9 cellular contexts compared by ENCODE assay signal in the genomic region with DNA sequence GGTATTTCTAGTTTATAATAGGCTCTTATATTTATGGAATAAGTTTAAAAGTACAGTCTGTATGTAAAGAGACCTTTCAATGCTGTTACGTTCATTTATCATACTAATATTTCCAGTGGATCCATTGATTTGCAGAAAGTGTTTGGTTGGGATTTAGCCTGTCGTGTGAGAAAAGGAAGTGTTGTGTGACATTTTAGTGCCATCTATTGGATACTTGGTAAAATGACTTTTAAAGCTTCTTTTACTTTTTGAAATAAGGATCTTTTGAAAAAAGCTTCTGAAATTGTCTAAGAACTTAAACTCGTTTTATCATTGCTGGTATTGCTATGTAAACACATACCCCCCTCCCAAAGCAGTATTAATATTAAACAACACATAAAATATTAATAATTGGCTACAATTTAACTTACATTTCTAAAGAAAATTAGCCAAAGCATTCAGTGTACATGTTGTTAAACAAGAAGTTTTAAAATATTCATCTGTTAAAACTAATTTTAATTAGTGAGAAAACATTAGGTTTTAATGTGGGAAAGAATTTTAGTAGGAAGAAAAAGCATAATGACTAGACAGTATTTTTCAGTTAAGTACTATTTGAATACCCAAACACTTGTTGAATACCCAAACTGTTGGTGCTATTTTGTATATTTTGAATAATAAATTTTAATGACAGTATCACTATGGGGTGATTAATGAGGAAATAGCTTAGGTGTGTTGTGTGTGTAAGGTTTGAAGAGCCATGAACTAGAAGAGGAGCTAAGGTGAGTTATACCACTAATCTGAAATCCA. TPM values are rescaled to one million over a fixed set of nuclear protein-coding genes. Genes with fewer than 3 reads are reported as not detected.
DNase-seq lines count a peak whose midpoint lies in the region; ATAC-seq, FAIRE-seq and TF ChIP-seq lines count a peak whose summit lies in the region.
"Had no signal": no experiment of that assay in that cellular context is flagged by ENCODE, and none has a peak within 500 bp of the region (broad histone marks: within the 10 kb centered on the region; RNA-seq: fewer than 3 reads in every experiment).

No MANE protein-coding gene starts in this region.

- peak; percentile 90 for FAIRE-seq in TTC549 (lab: Jason Lieb, UNC)

- peak; percentile 29 for ATAC-seq in CD8-positive, alpha-beta T cell
- no peak for ATAC-seq in GM19397 (IDR thresholded peaks at IDR 0.05; ENCODE audit: unreplicated experiment)

- H3K4me1 Mint-ChIP-seq in CD8-positive, alpha-beta T cell (ENCODE audit: low read depth), result peaks cover 27% of the 10 kb centered on the region

- WGBS in spleen, 5 donors, result 16 to 22% (median 19%) methylated on average over 3 of the region's 3 CpGs

- no peak overlapping the region for H3K4me3 ChIP-seq in CD8-positive, alpha-beta T cell (ENCODE audit: low read depth, low read length)
- H3K4me3 ChIP-seq in spleen, result no peak overlapping the region
- H3K4me3 ChIP-seq in MG63, result no peak overlapping the region

- no peaks in the 10 kb centered on the region for H3K4me1 ChIP-seq in CD8-positive, alpha-beta T cell (ENCODE audit: insufficient read depth, low read length)
- peaks cover 0 to 45% (median 16%) of the 10 kb centered on the region in 6 donors for H3K4me1 ChIP-seq in spleen

- H3K27ac ChIP-seq in CD8-positive, alpha-beta T cell (ENCODE audit: low read depth, low read length), result no peak overlapping the region
- peak overlapping the region in 1 of 8 donors; percentile 32 for H3K27ac ChIP-seq in spleen

- no peak overlapping the region for H3K27ac Mint-ChIP-seq in CD8-positive, alpha-beta T cell
- H3K27ac Mint-ChIP-seq: IgD-negative memory B cell had no signal

- peaks cover 21% of the 10 kb centered on the region for H3K36me3 Mint-ChIP-seq in CD8-positive, alpha-beta T cell
- H3K36me3 Mint-ChIP-seq: IgD-negative memory B cell had no signal

- no peak for TF ChIP-seq POLR2A in spleen (IDR thresholded peaks at IDR 0.05)

- DNase-seq in CD8-positive, alpha-beta T cell, result no peak
- peak; percentile 32 for DNase-seq in HT-29 (ENCODE audit: low spot score)
- DNase-seq in glomerular visceral epithelial cell (ENCODE audit: extremely low spot score), result peak; percentile 49
- DNase-seq in spleen, result no peak
- DNase-seq in MG63, result no peak
- DNase-seq in stimulated activated naive CD4-positive, alpha-beta T cell treated with Interleukin-2 at 50 U/mL for 16 hours (lab: John Stamatoyannopoulos, UW), result no peak

- H3K36me3 ChIP-seq in CD8-positive, alpha-beta T cell (ENCODE audit: insufficient read depth, low read length), result peaks cover 5% of the 10 kb centered on the region
- H3K36me3 ChIP-seq in spleen (peaks cover 0 to 32% (median 10%) of the 10 kb centered on the region in 6 donors), MG63 (peaks cover 3% of the 10 kb centered on the region)

- intact Hi-C loops in CD8-positive, alpha-beta T cell (cut with DNase I, micrococcal nuclease), result loop anchor here (1.0 to 5.0 kb wide), 8 partner anchors 30 to 390 kb away; a partner anchor contains a TSS
- intact Hi-C loops in spleen (cut with DNase I; ENCODE audit: low total_unique reads), result loop anchor here (5.0 kb wide), 1 partner anchor 114 kb away; no protein-coding TSS in a partner anchor

- TF ChIP-seq CTCF in CD8-positive, alpha-beta T cell (IDR thresholded peaks at IDR 0.05), result peak; percentile 80
- peak in 10 of 11 experiments; percentile 11 to 50 (median 44) for TF ChIP-seq CTCF in spleen (IDR thresholded peaks at IDR 0.05 in 8 of 11, conservative IDR thresholded peaks at IDR 0.05 in 3 of 11)

- H3K27me3 Mint-ChIP-seq in CD8-positive, alpha-beta T cell (ENCODE audit: low read depth), result no peaks in the 10 kb centered on the region
- H3K27me3 Mint-ChIP-seq: IgD-negative memory B cell had no signal

- no peak overlapping the region for H3K4me3 Mint-ChIP-seq in CD8-positive, alpha-beta T cell
- H3K4me3 Mint-ChIP-seq: IgD-negative memory B cell had no signal

- H3K9me3 ChIP-seq in CD8-positive, alpha-beta T cell (ENCODE audit: low read length), result no peaks in the 10 kb centered on the region
- H3K9me3 ChIP-seq in spleen, result no peaks in the 10 kb centered on the region
- H3K9me3 ChIP-seq in MG63, result no peaks in the 10 kb centered on the region

- POLR2A ChIA-PET in CD8-positive, alpha-beta T cell (lab: Charles Lee), result interaction anchor here (0.8 to 0.9 kb wide), 2 partner anchors 19 to 208 kb away, joined by 3 to 4 read pairs; a partner anchor contains a TSS

- H3K27me3 ChIP-seq in CD8-positive, alpha-beta T cell (ENCODE audit: insufficient read depth, low read length), result no peaks in the 10 kb centered on the region
- H3K27me3 ChIP-seq in spleen (replicated peaks in 1 of 7) (no peaks in the 10 kb centered on the region), MG63 (no peaks in the 10 kb centered on the region)

- no peaks in the 10 kb centered on the region for H3K9me3 Mint-ChIP-seq in CD8-positive, alpha-beta T cell
- H3K9me3 Mint-ChIP-seq: IgD-negative memory B cell had no signal

- CTCF ChIA-PET in CD8-positive, alpha-beta T cell (lab: Charles Lee), result interaction anchor here (0.5 to 8.3 kb wide), 33 partner anchors 10 to 961 kb away, joined by 3 to 108 read pairs (median 4); a partner anchor contains a TSS

RNA-seq across cellular contexts. Expression of a gene that starts 4.9 kb away (rescaled TPM):
- total RNA-seq in CD8-positive, alpha-beta T cell, result 10 to 100 TPM in 1 of 2 experiments, 1 to 10 TPM in 1; 9.5 to 11.0 TPM
- total RNA-seq in HT-29 (2014; rRNA removed; shearing (Covaris generic)), result 2.7 and 3.6 TPM in 2 replicates
- total RNA-seq in spleen, result 10 to 100 TPM in 4 of 7 donors, 1 to 10 TPM in 3; 6.6 to 15.0 (median 14.5) TPM
- polyA plus RNA-seq in spleen, result under 1 TPM; 0.13 to 0.45 (median 0.21) TPM
- 0.79 and 1.1 TPM in 2 replicates for total RNA-seq in MG63 (2014; rRNA removed; shearing (Covaris generic); ENCODE audit: low replicate concordance)

RNA-seq across cellular contexts. Expression of a gene that starts 59.9 kb away (rescaled TPM):
- total RNA-seq in CD8-positive, alpha-beta T cell, result 10 to 100 TPM; 77.7 to 80.4 TPM
- 11.9 and 19.9 TPM in 2 replicates for total RNA-seq in HT-29 (2014; rRNA removed; shearing (Covaris generic))
- 10 to 100 TPM; 44.8 to 94.7 (median 70.1) TPM for total RNA-seq in spleen
- polyA plus RNA-seq in spleen, result 10 to 100 TPM; 12.2 to 18.4 (median 13.1) TPM
- 18.9 and 26.4 TPM in 2 replicates for total RNA-seq in MG63 (2014; rRNA removed; shearing (Covaris generic); ENCODE audit: low replicate concordance)

Comparison
In these comparisons a context has a peak if more than half of its experiments do, and no peak if none do; other contexts are left out.
1. DNase-seq: peak in HT-29 (single experiment) and glomerular visceral epithelial cell (single experiment); none in CD8-positive, alpha-beta T cell (0 of 7), spleen (single experiment), MG63 (single experiment) and stimulated activated naive CD4-positive, alpha-beta T cell treated with Interleukin-2 at 50 U/mL for 16 hours (single experiment).